ENCODE assay signal across 2 cellular contexts in genomic region chr11:9876331-9876730, GRCh38.
TF ChIP-seq lines count a peak whose summit lies in the region.

No MANE protein-coding gene starts in this region.

TF ChIP-seq in IMR-90, 13 proteins besides CTCF, POLR2A, EP300 and RAD21:
- no peak for TF ChIP-seq BHLHE40 (IDR thresholded peaks at IDR 0.05; ENCODE audit: low read depth, low read length)
- no peak for TF ChIP-seq FOS (IDR thresholded peaks at IDR 0.05; ENCODE audit: low read depth, low read length)
- TF ChIP-seq ELK1 (IDR thresholded peaks at IDR 0.05; ENCODE audit: borderline replicate concordance, low read depth, low read length), result no peak
- TF ChIP-seq CEBPB (IDR thresholded peaks at IDR 0.05; ENCODE audit: low read depth, low read length), result no peak
- no peak for TF ChIP-seq USF2 (IDR thresholded peaks at IDR 0.05; ENCODE audit: low read depth, low read length)
- TF ChIP-seq CHD1 (IDR thresholded peaks at IDR 0.05; ENCODE audit: low read depth, low read length), result no peak
- no peak for TF ChIP-seq MXI1 (IDR thresholded peaks at IDR 0.05; ENCODE audit: borderline replicate concordance, low read depth, low read length)
- no peak for TF ChIP-seq MAFK (IDR thresholded peaks at IDR 0.05; ENCODE audit: low read depth, low read length)
TF ChIP-seq in IMR-90: peak in this region for 0.

TF ChIP-seq in K562, 482 proteins besides CTCF, POLR2A, EP300 and RAD21:
- TF ChIP-seq YY1 (IDR thresholded peaks at IDR 0.05; ENCODE audit: borderline replicate concordance in 1 of 3, control insufficient read depth in 1 of 3, extremely low read depth in 1 of 3, insufficient read depth in 3 of 3, insufficient read length in 1 of 3, insufficient replicate concordance in 2 of 3, low read depth in 1 of 3, low read length in 2 of 3) (peak in 1 of 3 experiments; percentile 19), HLTF (IDR thresholded peaks at IDR 0.05) (no peak), E2F6 (IDR thresholded peaks at IDR 0.05; ENCODE audit: borderline replicate concordance in 1 of 2, extremely low read depth in 1 of 2, insufficient read depth in 1 of 2, insufficient read length in 1 of 2, low read depth in 1 of 2, low read length in 1 of 2, poor library complexity in 1 of 2, severe bottlenecking in 1 of 2) (peak in 1 of 2 experiments; percentile 42), USF2 (CRISPR knock-in tag; IDR thresholded peaks at IDR 0.05) (peak; percentile 89), CBFA2T2 (conservative IDR thresholded peaks at IDR 0.05) (peak; percentile 39; the same call in 1 of the 2 replicates), MYC (IDR thresholded peaks at IDR 0.05; ENCODE audit: low read depth, low read length) (peak; percentile 62; the same call in 1 of the 2 replicates), MYC (CRISPR knock-in tag; IDR thresholded peaks at IDR 0.05; ENCODE audit: borderline replicate concordance, low read depth) (no peak), RAD51 (IDR thresholded peaks at IDR 0.05; ENCODE audit: borderline replicate concordance, low read depth) (peak; percentile 87), USF1 (CRISPR knock-in tag; IDR thresholded peaks at IDR 0.05) (peak; percentile 86), ZNF592 (IDR thresholded peaks at IDR 0.05) (0 out of 2 replicates have a peak, but pooled peaks have one; percentile 35), CBX8 (IDR thresholded peaks at IDR 0.05; ENCODE audit: borderline replicate concordance, extremely low read depth, low read depth, low read length, poor library complexity, severe bottlenecking) (no peak), SMAD4 (CRISPR knock-in tag; conservative IDR thresholded peaks at IDR 0.05) (peak; percentile 35), ATF1 (CRISPR knock-in tag; IDR thresholded peaks at IDR 0.05) (no peak), ATF1 (tag; IDR thresholded peaks at IDR 0.05) (0 out of 2 replicates have a peak, but pooled peaks have one; percentile 25), CXXC5 (CRISPR knock-in tag; IDR thresholded peaks at IDR 0.05) (peak; percentile 73), ATF7 (IDR thresholded peaks at IDR 0.05) (peak; percentile 46; the same call in 1 of the 2 replicates), SMAD2 (IDR thresholded peaks at IDR 0.05; ENCODE audit: low read depth, low read length) (no peak), NCOA6 (IDR thresholded peaks at IDR 0.05) (no peak), MECOM (CRISPR knock-in tag; IDR thresholded peaks at IDR 0.05) (0 out of 2 replicates have a peak, but pooled peaks have one; percentile 29), MGA (IDR thresholded peaks at IDR 0.05) (peak; percentile 66), DPF2 (IDR thresholded peaks at IDR 0.05) (0 out of 2 replicates have a peak, but pooled peaks have one; percentile 40), MAFF (IDR thresholded peaks at IDR 0.05; ENCODE audit: low read length) (no peak), JUN (IDR thresholded peaks at IDR 0.05; ENCODE audit: borderline replicate concordance, low read depth, low read length) (0 out of 2 replicates have a peak, but pooled peaks have one; percentile 24), JUN (CRISPR knock-in tag; IDR thresholded peaks at IDR 0.05; ENCODE audit: borderline replicate concordance) (no peak), FOXA1 (IDR thresholded peaks at IDR 0.05; ENCODE audit: borderline replicate concordance) (no peak), L3MBTL2 (IDR thresholded peaks at IDR 0.05) (peak; percentile 74), TOE1 (IDR thresholded peaks at IDR 0.05; ENCODE audit: borderline replicate concordance) (peak; percentile 68; the same call in 1 of the 2 replicates), TOE1 (CRISPR knock-in tag; IDR thresholded peaks at IDR 0.05; ENCODE audit: borderline replicate concordance, low read depth) (no peak), ARNT (IDR thresholded peaks at IDR 0.05) (no peak), TFE3 (CRISPR knock-in tag; IDR thresholded peaks at IDR 0.05) (peak; percentile 68), BHLHE40 (IDR thresholded peaks at IDR 0.05; ENCODE audit: low read length) (peak; percentile 56)
